Comparison of ENCODE assay signal across 10 cellular contexts in genomic region chr4:48445704-48446103, GRCh38. TPM values are rescaled to one million over a fixed set of nuclear protein-coding genes. Genes with fewer than 3 reads are reported as not detected.
DNase-seq lines count a peak whose midpoint lies in the region; ATAC-seq, FAIRE-seq and TF ChIP-seq lines count a peak whose summit lies in the region.
"Had no signal": no experiment of that assay in that cellular context is flagged by ENCODE, and none has a peak within 500 bp of the region (broad histone marks: within the 10 kb centered on the region; RNA-seq: fewer than 3 reads in every experiment).

No MANE protein-coding gene starts in this region.

- TF ChIP-seq CTCF in AG09319 (IDR thresholded peaks at IDR 0.05; ENCODE audit: low read depth, low read length), result peak; percentile 43
- TF ChIP-seq CTCF in stomach (IDR thresholded peaks at IDR 0.05), result peak in 3 of 7 experiments; percentile 23 to 51 (median 51)
- TF ChIP-seq CTCF in ovary (IDR thresholded peaks at IDR 0.05), result no peak
- TF ChIP-seq CTCF in sigmoid colon (IDR thresholded peaks at IDR 0.05), result peak in 2 of 4 experiments; percentile 32 to 57

- no peaks in the 10 kb centered on the region for H3K9me3 ChIP-seq in adipocyte (ENCODE audit: control insufficient read depth, low read length)
- H3K9me3 ChIP-seq in stomach, result no peaks in the 10 kb centered on the region
- H3K9me3 ChIP-seq in ovary, result no peaks in the 10 kb centered on the region
- H3K9me3 ChIP-seq in sigmoid colon, result no peaks in the 10 kb centered on the region

- DNase-seq in AG09319 (ENCODE audit: extremely low read depth, low read depth) (no peak), GM18507 (ENCODE audit: extremely low spot score, insufficient read length, low read depth) (no peak), adipocyte (ENCODE audit: low read depth) (peak; percentile 76), left kidney (ENCODE audit: low read depth, low spot score) (peak; percentile 14), stomach (no peak), ovary (no peak), sigmoid colon (no peak)
- DNase-seq: NCI-H1694 treated with DMSO at 0.1 percent for 48 hours had no signal

- H3K4me3 ChIP-seq in adipocyte (ENCODE audit: low read length) (no peak overlapping the region), stomach (no peak overlapping the region), ovary (no peak overlapping the region), sigmoid colon (no peak overlapping the region)

- WGBS in stomach, 5 donors, result 3 to 8% (median 7%) methylated on average over 3 of the region's 3 CpGs
- 5 to 7% (median 5%) methylated on average over 3 of the region's 3 CpGs for WGBS in ovary, 3 donors
- WGBS in sigmoid colon, 2 donors, result 2 to 12% methylated on average over 3 of the region's 3 CpGs

- intact Hi-C loops in stomach (cut with DNase I; ENCODE audit: low total_unique reads), result no loop called here
- intact Hi-C loops in ovary (cut with DNase I), result no loop called here
- intact Hi-C loops in sigmoid colon (cut with DNase I), result no loop called here

- H3K4me1 ChIP-seq in adipocyte (ENCODE audit: control insufficient read depth, insufficient read depth, low read length) (no peaks in the 10 kb centered on the region), stomach (no peaks in the 10 kb centered on the region), ovary (ENCODE audit: insufficient read depth) (no peaks in the 10 kb centered on the region), sigmoid colon (no peaks in the 10 kb centered on the region)

- H3K9ac ChIP-seq in adipocyte (ENCODE audit: low read length), result no peak overlapping the region

- H3K36me3 ChIP-seq in adipocyte (ENCODE audit: control insufficient read depth, insufficient read depth, low read length, severe bottlenecking) (no peaks in the 10 kb centered on the region), stomach (no peaks in the 10 kb centered on the region), ovary (no peaks in the 10 kb centered on the region), sigmoid colon (no peaks in the 10 kb centered on the region)

- H3K27me3 ChIP-seq in adipocyte (replicated peaks; ENCODE audit: control insufficient read depth, insufficient read depth, low read length) (no peaks in the 10 kb centered on the region), stomach (no peaks in the 10 kb centered on the region), ovary (no peaks in the 10 kb centered on the region), sigmoid colon (no peaks in the 10 kb centered on the region)

- H3K27ac ChIP-seq in stomach, result no peak overlapping the region
- H3K27ac ChIP-seq in ovary, result no peak overlapping the region
- H3K27ac ChIP-seq in sigmoid colon, result no peak overlapping the region

- ATAC-seq in GM19452 (IDR thresholded peaks at IDR 0.05; ENCODE audit: unreplicated experiment), result no peak

- no peak for TF ChIP-seq POLR2A in stomach (IDR thresholded peaks at IDR 0.05)
- TF ChIP-seq POLR2A in ovary (IDR thresholded peaks at IDR 0.05), result no peak
- TF ChIP-seq POLR2A in sigmoid colon (IDR thresholded peaks at IDR 0.05), result no peak

- FAIRE-seq in GM18507 (lab: Jason Lieb, UNC), result peak; percentile 12

- TF ChIP-seq EP300 in stomach (IDR thresholded peaks at IDR 0.05) (no peak), ovary (IDR thresholded peaks at IDR 0.05) (no peak), sigmoid colon (IDR thresholded peaks at IDR 0.05) (no peak)

RNA-seq across cellular contexts. Expression of gene SLC10A4, which starts 37.4 kb away (rescaled TPM):
- total RNA-seq in stomach (1 to 10 TPM in 1 of 5 donors, under 1 TPM in 1, not detected in 3; 0.73 to 1.7 TPM), ovary (under 1 TPM in 2 of 7 donors, not detected in 5; 0.11 to 0.12 TPM), sigmoid colon (1 to 10 TPM in 3 of 4 donors, under 1 TPM in 1; 0.99 to 3.0 (median 2.6) TPM)
- polyA plus RNA-seq in stomach (under 1 TPM in 1 of 3 donors, not detected in 2; 0.38 TPM), ovary (under 1 TPM; 0.05 to 0.20 TPM), sigmoid colon (under 1 TPM in 1 of 3 donors, not detected in 2; 0.73 TPM)

RNA-seq across cellular contexts. Expression of gene ZAR1, which starts 44.3 kb away (rescaled TPM):
- total RNA-seq in stomach (not detected), ovary (not detected), sigmoid colon (not detected)
- polyA plus RNA-seq in stomach (not detected), ovary (under 1 TPM in 1 of 2 donors, not detected in 1; 0.31 TPM), sigmoid colon (not detected)
- total RNA-seq: skeletal muscle tissue had no signal

Comparison
In these comparisons a context has a peak if more than half of its experiments do, and no peak if none do; other contexts are left out.
1. DNase-seq: peak in adipocyte (single experiment) and left kidney (single experiment); none in AG09319 (single experiment), GM18507 (single experiment), stomach (single experiment), ovary (0 of 5) and sigmoid colon (single experiment).